In the genomic region with DNA sequence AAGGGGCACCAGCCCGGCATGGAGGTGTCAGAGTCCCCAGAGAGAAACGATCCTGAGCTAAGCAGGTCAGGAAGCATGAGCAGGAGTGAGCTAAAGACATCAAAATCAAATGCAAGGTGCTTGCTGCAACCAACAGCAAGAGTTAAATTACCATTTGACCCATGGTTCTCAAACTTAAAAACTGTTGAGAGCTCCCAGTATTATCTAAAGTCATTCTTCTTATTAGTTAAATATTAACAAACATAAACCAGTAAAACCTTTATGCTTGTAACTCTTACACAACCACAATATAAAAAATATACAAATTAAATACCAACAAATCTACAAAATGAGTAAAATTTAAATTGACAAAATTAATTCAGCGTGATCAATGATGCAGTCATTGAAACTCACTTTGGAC, we compare ENCODE assay signal across 20 cellular contexts. TPM values are rescaled to one million over a fixed set of nuclear protein-coding genes. Genes with fewer than 3 reads are reported as not detected.
DNase-seq lines count a peak whose midpoint lies in the region; ATAC-seq, FAIRE-seq and TF ChIP-seq lines count a peak whose summit lies in the region.
"Had no signal": no experiment of that assay in that cellular context is flagged by ENCODE, and none has a peak within 500 bp of the region (broad histone marks: within the 10 kb centered on the region; RNA-seq: fewer than 3 reads in every experiment).

No MANE protein-coding gene starts in this region.

- in situ Hi-C loops in HepG2 (cut with HindIII; ENCODE audit: extremely low pct_ligation_motif_present, low pct_unique_long_range_greater_than_20kb) = no loop called here

- H3K27ac Mint-ChIP-seq in type B pancreatic cell = no peak overlapping the region
- H3K27ac Mint-ChIP-seq: CD14-positive monocyte had no signal

- POLR2A ChIA-PET in HepG2 (lab: Yijun Ruan, JAX) = no interaction called here

- no peak for FAIRE-seq in HepG2 (lab: Jason Lieb, UNC)
- FAIRE-seq in islet of Langerhans (lab: Jason Lieb, UNC) = peak; percentile 47
- FAIRE-seq in small intestine (lab: Jason Lieb, UNC) = no peak
- FAIRE-seq: G401.6, K562 had no signal

- H3K4me2 ChIP-seq in HepG2 (ENCODE audit: low read depth, low read length) (no peak overlapping the region), OCI-LY3 (ENCODE audit: low read length) (peak overlapping the region; percentile 82)

- H3K27ac ChIP-seq in right lobe of liver = no peak overlapping the region
- H3K27ac ChIP-seq in HepG2 (ENCODE audit: extremely low read length, insufficient read depth, low read length) = no peak overlapping the region
- no peak overlapping the region for H3K27ac ChIP-seq in OCI-LY3 (ENCODE audit: low read length)
- peak overlapping the region in 1 of 2 donors; percentile 61 for H3K27ac ChIP-seq in small intestine (ENCODE audit: low read depth in 1 of 2, low read length in 1 of 2)
- no peak overlapping the region for H3K27ac ChIP-seq in right atrium auricular region
- H3K27ac ChIP-seq: SJSA1 had no signal

- no peaks in the 10 kb centered on the region for H3K36me3 ChIP-seq in right lobe of liver
- H3K36me3 ChIP-seq in HepG2 (replicated peaks in 1 of 2; ENCODE audit: control insufficient read depth in 1 of 2, insufficient read depth in 2 of 2, low read length in 2 of 2) = no peaks in the 10 kb centered on the region
- no peaks in the 10 kb centered on the region for H3K36me3 ChIP-seq in OCI-LY3 (replicated peaks; ENCODE audit: low read depth, low read length)
- H3K36me3 ChIP-seq in small intestine (ENCODE audit: control insufficient read depth in 2 of 2, insufficient read depth in 2 of 2, low read length in 2 of 2) = no peaks in the 10 kb centered on the region
- no peaks in the 10 kb centered on the region for H3K36me3 ChIP-seq in right atrium auricular region
- H3K36me3 ChIP-seq: HAP-1, SJSA1 had no signal

- WGBS in right lobe of liver (ENCODE audit: insufficient coverage, low coverage, low lambda C conversion rate, missing lambda C conversion rate) = 47% methylated on average over 3 of the region's 3 CpGs
- WGBS in HepG2 (ENCODE audit: low lambda C conversion rate) = 90% methylated on average over 3 of the region's 3 CpGs
- WGBS in small intestine, 3 donors = 26 to 59% (median 38%) methylated on average over 3 of the region's 3 CpGs

- H3K4me1 ChIP-seq in right lobe of liver = peaks cover 0 to 34% (median 5%) of the 10 kb centered on the region in 4 donors
- H3K4me1 ChIP-seq in HepG2 (ENCODE audit: insufficient read depth, low read length) = peaks cover 59% of the 10 kb centered on the region
- H3K4me1 ChIP-seq in OCI-LY3 (ENCODE audit: low read length) = peaks cover 36% of the 10 kb centered on the region
- peaks cover 9 to 11% of the 10 kb centered on the region in 2 donors for H3K4me1 ChIP-seq in small intestine (ENCODE audit: control insufficient read depth in 2 of 2, insufficient read depth in 1 of 2, low read depth in 1 of 2, low read length in 1 of 2)
- peaks cover 0 to 4% of the 10 kb centered on the region in 2 donors for H3K4me1 ChIP-seq in right atrium auricular region
- H3K4me1 ChIP-seq: HAP-1 had no signal

- H3K79me2 ChIP-seq in HepG2 (ENCODE audit: insufficient read depth, low read length) (peaks cover 23% of the 10 kb centered on the region), OCI-LY3 (ENCODE audit: low read length) (peaks cover 17% of the 10 kb centered on the region)

- TF ChIP-seq POLR2A in right lobe of liver (IDR thresholded peaks at IDR 0.05) (no peak), HepG2 (IDR thresholded peaks at IDR 0.05; ENCODE audit: insufficient read depth in 1 of 2, low read depth in 2 of 2, low read length in 2 of 2) (no peak)

- TF ChIP-seq CTCF in right lobe of liver (IDR thresholded peaks at IDR 0.05) (no peak), HepG2 (CRISPR knock-in tag; IDR thresholded peaks at IDR 0.05) (no peak), OCI-LY3 (IDR thresholded peaks at IDR 0.05; ENCODE audit: low read depth, low read length) (no peak), type B pancreatic cell (conservative IDR thresholded peaks at IDR 0.05) (no peak), right atrium auricular region (IDR thresholded peaks at IDR 0.05) (no peak)

- ATAC-seq in right lobe of liver (peak in 3 of 4 donors; percentile 19 to 56 (median 42)), HepG2 (no peak), HG03460 (IDR thresholded peaks at IDR 0.05; ENCODE audit: unreplicated experiment) (no peak)
- ATAC-seq: K562 had no signal

- H3K4me3 ChIP-seq in right lobe of liver (no peak overlapping the region), HepG2 (replicated peaks in 1 of 3; ENCODE audit: insufficient read depth in 1 of 3, low read depth in 2 of 3, low read length in 3 of 3) (no peak overlapping the region), OCI-LY3 (ENCODE audit: low read length) (no peak overlapping the region), small intestine (ENCODE audit: low read depth in 1 of 2, low read length in 2 of 2) (no peak overlapping the region), right atrium auricular region (no peak overlapping the region)
- H3K4me3 ChIP-seq: HAP-1, K562, SJSA1 had no signal

- no peaks in the 10 kb centered on the region for H3K27me3 Mint-ChIP-seq in type B pancreatic cell

- no peaks in the 10 kb centered on the region for H3K36me3 Mint-ChIP-seq in type B pancreatic cell
- H3K36me3 Mint-ChIP-seq: CD14-positive monocyte had no signal

- H2AFZ ChIP-seq in HepG2 (ENCODE audit: low read length) (no peak overlapping the region), OCI-LY3 (ENCODE audit: low read depth, low read length) (no peak overlapping the region)

- no peak overlapping the region for H3K4me3 Mint-ChIP-seq in type B pancreatic cell
- H3K4me3 Mint-ChIP-seq: CD14-positive monocyte had no signal

- H3K27me3 ChIP-seq in right lobe of liver (no peaks in the 10 kb centered on the region), HepG2 (ENCODE audit: control insufficient read depth in 1 of 2, insufficient read depth in 2 of 2, low read length in 2 of 2) (no peaks in the 10 kb centered on the region), OCI-LY3 (ENCODE audit: low read depth, low read length) (peaks cover 13% of the 10 kb centered on the region), small intestine (ENCODE audit: control insufficient read depth in 2 of 2, insufficient read depth in 2 of 2, low read length in 2 of 2) (no peaks in the 10 kb centered on the region), right atrium auricular region (no peaks in the 10 kb centered on the region)
- H3K27me3 ChIP-seq: SJSA1 had no signal

- H4K20me1 ChIP-seq in HepG2 (ENCODE audit: insufficient read depth, low read length) = no peaks in the 10 kb centered on the region
- peaks cover 18% of the 10 kb centered on the region for H4K20me1 ChIP-seq in OCI-LY3 (ENCODE audit: insufficient read depth, low read length)

- TF ChIP-seq EP300 in HepG2 (IDR thresholded peaks at IDR 0.05; ENCODE audit: low read depth in 2 of 2, low read length in 2 of 2) = no peak
- no peak for TF ChIP-seq EP300 in HepG2 (CRISPR knock-in tag; IDR thresholded peaks at IDR 0.05; ENCODE audit: borderline replicate concordance)

- BruUV-seq in HepG2 (replicated peaks; lab: Mats Ljungman, UMichigan) = no TSS peak

- no peaks in the 10 kb centered on the region for H3K9me3 Mint-ChIP-seq in type B pancreatic cell
- H3K9me3 Mint-ChIP-seq: CD14-positive monocyte had no signal

- CTCF ChIA-PET in HepG2 (lab: Yijun Ruan, JAX; ENCODE audit: low intra/inter-chr PET ratio, low total read pairs) = no interaction called here

- H3K4me1 Mint-ChIP-seq in type B pancreatic cell (ENCODE audit: unreplicated experiment) = peaks cover 49% of the 10 kb centered on the region
- H3K4me1 Mint-ChIP-seq: CD14-positive monocyte had no signal

- intact Hi-C loops in right lobe of liver (cut with DNase I) (loop anchor here in 1 of 2 donors (10.0 kb wide), 1 partner anchor 69 kb away; no protein-coding TSS in a partner anchor), HepG2 (cut with micrococcal nuclease; ENCODE audit: unreplicated experiment) (loop anchor here (1.0 kb wide), 1 partner anchor 70 kb away; no protein-coding TSS in a partner anchor)

- H3K9ac ChIP-seq in HepG2 (ENCODE audit: insufficient read depth, low read depth, low read length) (no peak overlapping the region), OCI-LY3 (ENCODE audit: low read length) (no peak overlapping the region)

- H3K9me3 ChIP-seq in right lobe of liver (no peaks in the 10 kb centered on the region), HepG2 (ENCODE audit: low read length) (no peaks in the 10 kb centered on the region), OCI-LY3 (ENCODE audit: insufficient read depth, low read length) (no peaks in the 10 kb centered on the region), small intestine (ENCODE audit: control insufficient read depth, low read depth) (no peaks in the 10 kb centered on the region), right atrium auricular region (no peaks in the 10 kb centered on the region)
- H3K9me3 ChIP-seq: HAP-1, SJSA1 had no signal

- DNase-seq in right lobe of liver (no peak), HepG2 (ENCODE audit: low spot score) (no peak), small intestine (peak; percentile 32), type B pancreatic cell (ENCODE audit: extremely low spot score, unreplicated experiment) (no peak), right atrium auricular region (ENCODE audit: low spot score) (no peak)
- DNase-seq: ACHN, DMS 273 treated with DMSO at 0.1 percent for 48 hours, DND-41, NCI-H1105 treated with DMSO at 0.1 percent for 48 hours, NCI-H187, NCI-H2107, NCI-H524 had no signal

- no peak for TF ChIP-seq RAD21 in HepG2 (CRISPR knock-in tag; IDR thresholded peaks at IDR 0.05)

RNA-seq across cellular contexts. Expression of a gene that starts 51.5 kb away (rescaled TPM):
- total RNA-seq in right lobe of liver (10 to 100 TPM in 4 of 6 experiments, 1 to 10 TPM in 2; 8.1 to 27.9 (median 13.2) TPM), HepG2 (2016; rRNA removed; fragmentation: Illumina TruSeq; extraction: Trizol) (7.4 and 11.4 TPM in 2 replicates), type B pancreatic cell (ENCODE audit: low replicate concordance) (13.0 and 19.2 TPM in 2 replicates), right atrium auricular region (1 to 10 TPM; 1.8 to 6.2 TPM)
- 5.6 and 5.9 TPM in 2 replicates for total RNA-seq in HepG2 (2016; cell fraction: cytosol; rRNA removed; fragmentation: Illumina TruSeq; extraction: Trizol; ENCODE audit: low read depth)
- total RNA-seq in HepG2 (2016; cell fraction: insoluble cytoplasmic fraction; rRNA removed; fragmentation: Illumina TruSeq; extraction: Trizol) = 8.0 and 9.7 TPM in 2 replicates
- 7.2 and 7.7 TPM in 2 replicates for total RNA-seq in HepG2 (2016; cell fraction: membrane; rRNA removed; fragmentation: Illumina TruSeq; extraction: Trizol)
- total RNA-seq in HepG2 (2016; cell fraction: nucleus; rRNA removed; fragmentation: Illumina TruSeq; extraction: Trizol) = 23.6 and 26.0 TPM in 2 replicates
- polyA plus RNA-seq in HepG2 (2011; rRNA removed) (7.3 and 8.6 TPM in 2 replicates), small intestine (1 to 10 TPM; 4.9 to 8.3 (median 5.9) TPM)
- polyA plus RNA-seq in HepG2 (2011; cell fraction: cytosol; rRNA removed) = 5.1 and 5.7 TPM in 2 replicates
- 8.3 and 9.9 TPM in 2 replicates for polyA plus RNA-seq in HepG2 (2011; cell fraction: nucleus; rRNA removed)
- 6.4 and 7.4 TPM in 2 replicates for polyA plus RNA-seq in HepG2 (2012)
- polyA plus RNA-seq in HepG2 (2016; cell fraction: cytosol; fragmentation: Illumina TruSeq; extraction: Trizol; ENCODE audit: low read depth) = 1.5 and 2.7 TPM in 2 replicates
- 14.2 and 14.5 TPM in 2 replicates for polyA plus RNA-seq in HepG2 (2016; cell fraction: insoluble cytoplasmic fraction; fragmentation: Illumina TruSeq; extraction: Trizol; ENCODE audit: low read depth)
- 4.3 and 4.6 TPM in 2 replicates for polyA plus RNA-seq in HepG2 (2016; cell fraction: membrane; fragmentation: Illumina TruSeq; extraction: Trizol; ENCODE audit: low read depth)
- polyA plus RNA-seq in HepG2 (2016; cell fraction: nucleus; fragmentation: Illumina TruSeq; extraction: Trizol; ENCODE audit: insufficient read depth, low read depth) = 12.6 and 13.6 TPM in 2 replicates
- polyA minus RNA-seq in HepG2 (2011; rRNA and poly(A)+ RNA removed; ENCODE audit: low replicate concordance) = 10.0 and 32.5 TPM in 2 replicates
- 6.2 and 7.1 TPM in 2 replicates for polyA minus RNA-seq in HepG2 (2011; cell fraction: cytosol; rRNA and poly(A)+ RNA removed)
- polyA minus RNA-seq in HepG2 (2011; cell fraction: nucleus; rRNA and poly(A)+ RNA removed) = 35.4 and 38.5 TPM in 2 replicates

Comparison
In these comparisons a context has a peak if more than half of its experiments do, and no peak if none do; other contexts are left out.
1. ATAC-seq: peak in right lobe of liver (3 of 4); none in HepG2 (single experiment) and HG03460 (single experiment).